12 cellular contexts compared by ENCODE assay signal in genomic region chr16:57044931-57045693, GRCh38. TPM values are rescaled to one million over a fixed set of nuclear protein-coding genes. Genes with fewer than 3 reads are reported as not detected.
A peak's percentile ranks its signal among the peaks of the same experiment; 100 is the strongest.
DNase-seq lines count a peak whose midpoint lies in the region; ATAC-seq and TF ChIP-seq lines count a peak whose summit lies in the region.
"Had no signal": no experiment of that assay in that cellular context is flagged by ENCODE, and none has a peak within 500 bp of the region (broad histone marks: within the 10 kb centered on the region; RNA-seq: fewer than 3 reads in every experiment).

No MANE protein-coding gene starts in this region.

- H3K4me3 Mint-ChIP-seq in activated T-helper 17 cell treated with anti-CD3 and anti-CD28 coated beads, Interleukin-2, amount 50 U/mL, for 72 hours, result no peak overlapping the region

- no peak for ATAC-seq in activated T-helper 17 cell treated with anti-CD3 and anti-CD28 coated beads, Interleukin-2, amount 50 U/mL, for 72 hours (replicated peaks)
- ATAC-seq in lower lobe of right lung (no peak), thoracic aorta (ENCODE audit: insufficient number of reproducible peaks, low FRiP score, low read depth) (no peak)

- H3K4me1 ChIP-seq in left ventricle myocardium inferior, result peaks cover 29% of the 10 kb centered on the region
- peaks cover 26% of the 10 kb centered on the region for H3K4me1 ChIP-seq in lower lobe of right lung
- H3K4me1 ChIP-seq in thoracic aorta (ENCODE audit: control insufficient read depth in 1 of 2, low read depth in 2 of 2), result peaks cover 0 to 9% of the 10 kb centered on the region in 2 donors

- peaks cover 36% of the 10 kb centered on the region for H3K4me1 Mint-ChIP-seq in activated T-helper 17 cell treated with anti-CD3 and anti-CD28 coated beads, Interleukin-2, amount 50 U/mL, for 72 hours

- peak overlapping the region; percentile 2 for H3K27ac ChIP-seq in left ventricle myocardium inferior (replicated peaks)
- H3K27ac ChIP-seq in lower lobe of right lung, result no peak overlapping the region
- H3K27ac ChIP-seq in thoracic aorta, result no peak overlapping the region
- peak overlapping the region in 4 of 59 donors; percentile 21 to 61 (median 35) for H3K27ac ChIP-seq in dorsolateral prefrontal cortex

- H3K4me3 ChIP-seq in left ventricle myocardium inferior, result peak overlapping the region; percentile 22
- H3K4me3 ChIP-seq in lower lobe of right lung, result peak overlapping the region; percentile 5
- H3K4me3 ChIP-seq in thoracic aorta, result peak overlapping the region; percentile 54
- H3K4me3 ChIP-seq in dorsolateral prefrontal cortex, result peak overlapping the region in 27 of 59 donors; percentile 3 to 56 (median 32)

- no peaks in the 10 kb centered on the region for H3K27me3 ChIP-seq in left ventricle myocardium inferior (ENCODE audit: low read depth)
- no peaks in the 10 kb centered on the region for H3K27me3 ChIP-seq in lower lobe of right lung (ENCODE audit: low read depth)
- H3K27me3 ChIP-seq in thoracic aorta (replicated peaks; ENCODE audit: insufficient read depth), result no peaks in the 10 kb centered on the region
- no peaks in the 10 kb centered on the region for H3K27me3 ChIP-seq in dorsolateral prefrontal cortex

- H3K36me3 Mint-ChIP-seq in activated T-helper 17 cell treated with anti-CD3 and anti-CD28 coated beads, Interleukin-2, amount 50 U/mL, for 72 hours (ENCODE audit: low read depth), result peaks cover 99% of the 10 kb centered on the region

- H3K27me3 Mint-ChIP-seq in activated T-helper 17 cell treated with anti-CD3 and anti-CD28 coated beads, Interleukin-2, amount 50 U/mL, for 72 hours, result no peaks in the 10 kb centered on the region

- H3K27ac Mint-ChIP-seq in activated T-helper 17 cell treated with anti-CD3 and anti-CD28 coated beads, Interleukin-2, amount 50 U/mL, for 72 hours, result peak overlapping the region; percentile 82

- H3K36me3 ChIP-seq in left ventricle myocardium inferior (peaks cover 14% of the 10 kb centered on the region), lower lobe of right lung (peaks cover 63% of the 10 kb centered on the region), thoracic aorta (peaks cover 11% of the 10 kb centered on the region)

- TF ChIP-seq CTCF in left ventricle myocardium inferior (IDR thresholded peaks at IDR 0.05; ENCODE audit: borderline replicate concordance), result no peak
- TF ChIP-seq CTCF in lower lobe of right lung (IDR thresholded peaks at IDR 0.05), result no peak
- TF ChIP-seq CTCF in thoracic aorta (IDR thresholded peaks at IDR 0.05), result no peak
- TF ChIP-seq CTCF in dorsolateral prefrontal cortex (IDR thresholded peaks at IDR 0.05 in 54 of 56, conservative IDR thresholded peaks at IDR 0.05 in 2 of 56; ENCODE audit: low read depth in 1 of 56, partially characterized antibody in 56 of 56), result no peak

- intact Hi-C loops in left ventricle myocardium inferior (cut with micrococcal nuclease), result loop anchor here (10.0 kb wide), 1 partner anchor 180 kb away; the partner anchor contains the start of gene SLC12A3
- intact Hi-C loops in cardiac septum (cut with DNase I), result loop anchor here (5.0 kb wide), 2 partner anchors 83 to 178 kb away; partner anchors contain the start of genes CETP and SLC12A3
- intact Hi-C loops in lower lobe of right lung (cut with DNase I), result no loop called here
- intact Hi-C loops in dorsolateral prefrontal cortex (cut with DNase I), result loop anchor here (5.0 to 10.0 kb wide), 2 partner anchors 178 to 180 kb away; partner anchors contain the start of gene SLC12A3 (in 2 of the 2)

- H3K9me3 Mint-ChIP-seq in activated T-helper 17 cell treated with anti-CD3 and anti-CD28 coated beads, Interleukin-2, amount 50 U/mL, for 72 hours, result no peaks in the 10 kb centered on the region

- H3K9me3 ChIP-seq in left ventricle myocardium inferior (replicated peaks) (no peaks in the 10 kb centered on the region), lower lobe of right lung (no peaks in the 10 kb centered on the region), thoracic aorta (no peaks in the 10 kb centered on the region)

- DNase-seq in left ventricle myocardium inferior, result no peak
- no peak for DNase-seq in cardiac septum (ENCODE audit: low spot score)
- DNase-seq in lower lobe of right lung, result no peak
- DNase-seq in thoracic aorta (ENCODE audit: low spot score), result no peak
- DNase-seq in dorsolateral prefrontal cortex, result no peak
- no peak for DNase-seq in NCI-H69 (lab: John Stamatoyannopoulos, UW)
- DNase-seq in cerebellar nuclear complex (lab: John Stamatoyannopoulos, UW), result no peak
- DNase-seq: activated CD4-positive, alpha-beta T cell treated with anti-CD3 and anti-CD28 coated beads, Interleukin-2, amount 50 U/mL, for 48 hours; effector memory CD4-positive, alpha-beta T cell; KBM-7; NCI-H1694 treated with DMSO at 0.1 percent for 48 hours had no signal

RNA-seq across cellular contexts. Expression of gene CPNE2, which starts 47.3 kb away (rescaled TPM):
- 13.7 TPM for total RNA-seq in left ventricle myocardium inferior
- 9.6 TPM for total RNA-seq in cardiac septum
- total RNA-seq in activated T-helper 17 cell treated with anti-CD3 and anti-CD28 coated beads, Interleukin-2, amount 50 U/mL, for 72 hours, result 1 to 10 TPM; 3.8 to 4.4 TPM
- total RNA-seq in lower lobe of right lung, result 55.3 TPM
- total RNA-seq in thoracic aorta, result 10 to 100 TPM; 28.3 to 47.4 TPM
- 100 to 1,000 TPM in 2 of 120 experiments, 10 to 100 TPM in 118; 18.1 to 151 (median 44.9) TPM for total RNA-seq in dorsolateral prefrontal cortex

RNA-seq across cellular contexts. Expression of gene NLRC5, which starts 55.8 kb away (rescaled TPM):
- total RNA-seq in left ventricle myocardium inferior (6.6 TPM), cardiac septum (12.7 TPM), lower lobe of right lung (47.5 TPM), thoracic aorta (10 to 100 TPM; 51.0 to 54.4 TPM), dorsolateral prefrontal cortex (10 to 100 TPM in 103 of 120 experiments, 1 to 10 TPM in 17; 6.0 to 50.1 (median 15.6) TPM)
- total RNA-seq in activated T-helper 17 cell treated with anti-CD3 and anti-CD28 coated beads, Interleukin-2, amount 50 U/mL, for 72 hours, result 100 to 1,000 TPM; 182 to 219 TPM
